8 cellular contexts compared by ENCODE assay signal in genomic region chr2:196176142-196176738, GRCh38. TPM values are rescaled to one million over a fixed set of nuclear protein-coding genes. Genes with fewer than 3 reads are reported as not detected.
DNase-seq lines count a peak whose midpoint lies in the region; ATAC-seq and TF ChIP-seq lines count a peak whose summit lies in the region.

No MANE protein-coding gene starts in this region.

- 68 to 72% methylated on average over 2 to 8 of the region's 8 CpGs for WGBS in transverse colon (ENCODE audit: low coverage in 1 of 2), 2 donors
- WGBS in GM23248 (ENCODE audit: low coverage in 1 of 2, low lambda C conversion rate in 2 of 2, missing lambda C conversion rate in 2 of 2), 2 experiments, result 69 to 72% methylated on average over 8 of the region's 8 CpGs

- no peak for TF ChIP-seq EP300 in transverse colon (IDR thresholded peaks at IDR 0.05; ENCODE audit: low read depth)

- H3K9me2 ChIP-seq in GM23248 (ENCODE audit: insufficient read depth), result no peaks in the 10 kb centered on the region

- TF ChIP-seq CTCF in GM13977 (IDR thresholded peaks at IDR 0.05; ENCODE audit: extremely low read depth, insufficient read depth, missing control alignments), result no peak
- TF ChIP-seq CTCF in colonic mucosa (IDR thresholded peaks at IDR 0.05), result no peak
- TF ChIP-seq CTCF in transverse colon (IDR thresholded peaks at IDR 0.05), result no peak

- no peak overlapping the region for H3K4me2 ChIP-seq in GM23248 (ENCODE audit: unreplicated experiment)

- H3K4me3 ChIP-seq in colonic mucosa, result no peak overlapping the region
- H3K4me3 ChIP-seq in transverse colon, result no peak overlapping the region
- no peak overlapping the region for H3K4me3 ChIP-seq in GM23248

- H3K36me3 ChIP-seq in colonic mucosa (no peaks in the 10 kb centered on the region), transverse colon (no peaks in the 10 kb centered on the region), GM23248 (ENCODE audit: low read depth) (no peaks in the 10 kb centered on the region)

- ATAC-seq in HG02798 (IDR thresholded peaks at IDR 0.05; ENCODE audit: poor library complexity, unreplicated experiment) (peak; percentile 67), SK-N-SH treated with all-trans-retinoic acid at 6 μM for 48 hours (no peak)

- H2AFZ ChIP-seq in GM23248, result no peak overlapping the region

- peak; percentile 37 for TF ChIP-seq POLR2A in transverse colon (IDR thresholded peaks at IDR 0.05)

- intact Hi-C loops in colonic mucosa (cut with DNase I) (loop anchor here (10.0 kb wide), 1 partner anchor 101 kb away; no protein-coding TSS in a partner anchor), transverse colon (cut with DNase I; ENCODE audit: low total_unique reads) (no loop called here)

- H3K4me1 ChIP-seq in colonic mucosa (no peaks in the 10 kb centered on the region), transverse colon (peaks cover 0 to 5% (median 0%) of the 10 kb centered on the region in 4 donors), GM23248 (ENCODE audit: insufficient read depth) (no peaks in the 10 kb centered on the region)

- peaks cover 9% of the 10 kb centered on the region; the same call in 1 of the 2 replicates for H3F3A ChIP-seq in GM23248 (ENCODE audit: insufficient read depth)

- H3K27me3 ChIP-seq in colonic mucosa (no peaks in the 10 kb centered on the region), transverse colon (no peaks in the 10 kb centered on the region), GM23248 (replicated peaks; ENCODE audit: insufficient read depth) (no peaks in the 10 kb centered on the region)

- H3K27ac ChIP-seq in colonic mucosa (peak overlapping the region; percentile 46), transverse colon (peak overlapping the region; percentile 44 to 53 (median 46)), GM23248 (no peak overlapping the region)

- in situ Hi-C loops in GM13977 (cut with MboI; ENCODE audit: low pct_unique_long_range_greater_than_20kb, low sequenced_read_pairs, unreplicated experiment) (no loop called here), transverse colon (cut with MboI; ENCODE audit: low pct_ligation_motif_present in 1 of 4, low pct_unique_long_range_greater_than_20kb in 1 of 4, low sequenced_read_pairs in 3 of 4) (no loop called here), GM23248 (cut with MboI) (no loop called here)

- H3K9ac ChIP-seq in colonic mucosa (ENCODE audit: low read depth in 2 of 2, low read length in 2 of 2) (no peak overlapping the region), GM23248 (no peak overlapping the region)

- H3K9me3 ChIP-seq in colonic mucosa, result no peaks in the 10 kb centered on the region
- no peaks in the 10 kb centered on the region for H3K9me3 ChIP-seq in transverse colon
- no peaks in the 10 kb centered on the region for H3K9me3 ChIP-seq in GM23248 (ENCODE audit: low read depth)

- no peaks in the 10 kb centered on the region for H4K20me1 ChIP-seq in GM23248 (ENCODE audit: insufficient read depth)

- no peaks in the 10 kb centered on the region for H3K79me2 ChIP-seq in GM23248 (ENCODE audit: insufficient read depth)

- DNase-seq in GM13977 (ENCODE audit: low spot score), result peak; percentile 62
- DNase-seq in T-helper 2 cell, result peak; percentile 53 to 99 (median 86)
- DNase-seq in colonic mucosa, result peak; percentile 38
- peak; percentile 77 for DNase-seq in transverse colon
- DNase-seq in GM23248, result no peak
- DNase-seq in COR-L47 (lab: John Stamatoyannopoulos, UW), result no peak

TF ChIP-seq in SK-N-SH treated with all-trans-retinoic acid at 6 μM for 48 hours, 23 proteins besides CTCF, POLR2A, EP300 and RAD21:
- TF ChIP-seq RARB (CRISPR knock-in tag; IDR thresholded peaks at IDR 0.05) (no peak), PPARA (CRISPR knock-in tag; IDR thresholded peaks at IDR 0.05; ENCODE audit: borderline replicate concordance) (no peak), ZFP3 (CRISPR knock-in tag; IDR thresholded peaks at IDR 0.05) (no peak), GLIS3 (CRISPR knock-in tag; IDR thresholded peaks at IDR 0.05) (no peak), ZFP30 (CRISPR knock-in tag; IDR thresholded peaks at IDR 0.05) (no peak), TSHZ2 (CRISPR knock-in tag; IDR thresholded peaks at IDR 0.05) (no peak), SNAI2 (CRISPR knock-in tag; IDR thresholded peaks at IDR 0.05) (no peak), TOX (CRISPR knock-in tag; IDR thresholded peaks at IDR 0.05; ENCODE audit: borderline replicate concordance) (no peak), CSDC2 (CRISPR knock-in tag; IDR thresholded peaks at IDR 0.05) (no peak), TCF4 (CRISPR knock-in tag; IDR thresholded peaks at IDR 0.05; ENCODE audit: borderline replicate concordance) (no peak), CSRNP3 (CRISPR knock-in tag; IDR thresholded peaks at IDR 0.05) (no peak), POU6F1 (CRISPR knock-in tag; IDR thresholded peaks at IDR 0.05; ENCODE audit: borderline replicate concordance, low read depth) (no peak), ARNTL (CRISPR knock-in tag; IDR thresholded peaks at IDR 0.05; ENCODE audit: borderline replicate concordance, low read depth) (no peak), ZNF70 (CRISPR knock-in tag; IDR thresholded peaks at IDR 0.05) (no peak), ZNF565 (CRISPR knock-in tag; conservative IDR thresholded peaks at IDR 0.05; ENCODE audit: low read depth) (no peak)
TF ChIP-seq in SK-N-SH treated with all-trans-retinoic acid at 6 μM for 48 hours: peak in this region for 0.

RNA-seq across cellular contexts. Expression of gene STK17B, which starts 4.9 kb away (rescaled TPM):
- total RNA-seq in colonic mucosa (10 to 100 TPM; 13.9 to 40.5 TPM), transverse colon (10 to 100 TPM; 16.7 to 80.3 (median 67.3) TPM)
- total RNA-seq in GM23248 (2014; rRNA removed; shearing (Covaris generic)), result 23.6 and 31.0 TPM in 2 replicates
- polyA plus RNA-seq in GM23248 (2016; fragmentation: Nextera tagmentation; extraction: Ambion mirVana), result 13.1 and 13.7 TPM in 2 replicates

Comparison
In these comparisons a context has a peak if more than half of its experiments do, and no peak if none do; other contexts are left out.
1. DNase-seq: peak in GM13977 (single experiment), T-helper 2 cell (5 of 5), colonic mucosa (single experiment) and transverse colon (single experiment); none in GM23248 (single experiment) and COR-L47 (single experiment).